14 cellular contexts compared by ENCODE assay signal in genomic region chr14:77682158-77682553, GRCh38. TPM values are rescaled to one million over a fixed set of nuclear protein-coding genes. Genes with fewer than 3 reads are reported as not detected.
DNase-seq lines count a peak whose midpoint lies in the region; ATAC-seq and TF ChIP-seq lines count a peak whose summit lies in the region.
"Had no signal": no experiment of that assay in that cellular context is flagged by ENCODE, and none has a peak within 500 bp of the region (broad histone marks: within the 10 kb centered on the region; RNA-seq: fewer than 3 reads in every experiment).

No MANE protein-coding gene starts in this region.

- H3K9ac ChIP-seq in mesenchymal stem cell (ENCODE audit: low read length), result no peak overlapping the region

- H3K4ac ChIP-seq in mesenchymal stem cell (ENCODE audit: low read depth in 1 of 2, low read length in 2 of 2), result no peak overlapping the region

- ATAC-seq in HG03439 (IDR thresholded peaks at IDR 0.05; ENCODE audit: unreplicated experiment) (no peak), GM19351 (IDR thresholded peaks at IDR 0.05; ENCODE audit: unreplicated experiment) (no peak)
- ATAC-seq: activated naive CD4-positive, alpha-beta T cell treated with anti-CD3 and anti-CD28 coated beads, Interleukin-2, amount 50 U/mL, for 72 hours had no signal

- H3K36me3 Mint-ChIP-seq in activated CD4-positive, alpha-beta T cell treated with anti-CD3 and anti-CD28 coated beads, Interleukin-2, amount 10 ng/mL, durations not matched to agents 7 days and 5 days (ENCODE audit: low read depth), result peaks cover 16% of the 10 kb centered on the region

- no CpG with 5 or more reads among the region's 1 CpG for WGBS in mesenchymal stem cell
- 41 to 60% methylated on average over 1 of the region's 1 CpG for WGBS in testis, 2 donors

- no peak overlapping the region for H3K4me3 Mint-ChIP-seq in activated CD4-positive, alpha-beta T cell treated with anti-CD3 and anti-CD28 coated beads, Interleukin-2, amount 10 ng/mL, durations not matched to agents 7 days and 5 days
- H3K4me3 Mint-ChIP-seq: endodermal cell had no signal

- no peaks in the 10 kb centered on the region for H3K9me3 Mint-ChIP-seq in activated CD4-positive, alpha-beta T cell treated with anti-CD3 and anti-CD28 coated beads, Interleukin-2, amount 10 ng/mL, durations not matched to agents 7 days and 5 days
- H3K9me3 Mint-ChIP-seq: activated naive CD4-positive, alpha-beta T cell treated with anti-CD3 and anti-CD28 coated beads, Interleukin-2, amount 50 U/mL, for 72 hours; endodermal cell had no signal

- H3K4me2 ChIP-seq in mesenchymal stem cell (ENCODE audit: low read length, poor library complexity, severe bottlenecking), result no peak overlapping the region

- no peak overlapping the region for H2AK5ac ChIP-seq in mesenchymal stem cell (ENCODE audit: low read length, severe bottlenecking)

- H3K36me3 ChIP-seq in ACC112 (ENCODE audit: insufficient read depth, low read length) (0 out of 2 replicates have a peak, but pooled peaks cover 2% of the 10 kb centered on the region), mesenchymal stem cell (ENCODE audit: control insufficient read depth in 1 of 2, insufficient read depth in 2 of 2, low read depth in 1 of 2, low read length in 2 of 2) (peaks cover 15 to 50% of the 10 kb centered on the region in 2 experiments), testis (ENCODE audit: low read depth, missing control alignments) (no peaks in the 10 kb centered on the region)

- H2BK12ac ChIP-seq in mesenchymal stem cell (ENCODE audit: low read length in 2 of 2), result no peak overlapping the region

- TF ChIP-seq POLR2A in testis (IDR thresholded peaks at IDR 0.05), result no peak

- H3K27ac ChIP-seq in ACC112 (ENCODE audit: low read depth, low read length) (peak overlapping the region; percentile 2; the same call in 1 of the 2 replicates), mesenchymal stem cell (ENCODE audit: low read length, poor library complexity, severe bottlenecking) (no peak overlapping the region), testis (no peak overlapping the region)

- H4K8ac ChIP-seq in mesenchymal stem cell (ENCODE audit: low read length), result no peak overlapping the region

- no peak overlapping the region for H2BK5ac ChIP-seq in mesenchymal stem cell (ENCODE audit: low read depth, low read length, poor library complexity, severe bottlenecking)

- no peaks in the 10 kb centered on the region for H3K27me3 ChIP-seq in ACC112 (ENCODE audit: insufficient read depth, low read length)
- no peaks in the 10 kb centered on the region for H3K27me3 ChIP-seq in mesenchymal stem cell (ENCODE audit: control insufficient read depth in 1 of 2, insufficient read depth in 1 of 2, low read length in 2 of 2)
- no peaks in the 10 kb centered on the region for H3K27me3 ChIP-seq in testis

- CTCF ChIA-PET in activated CD4-positive, alpha-beta T cell treated with anti-CD3 and anti-CD28 coated beads, Interleukin-2, amount 10 ng/mL, durations not matched to agents 7 days and 5 days (lab: Charles Lee), result no interaction called here

- H3K14ac ChIP-seq in mesenchymal stem cell (ENCODE audit: low read length in 2 of 2), result no peak overlapping the region

- H3K23ac ChIP-seq in mesenchymal stem cell (ENCODE audit: low read length in 2 of 2), result no peak overlapping the region

- TF ChIP-seq CTCF in LNCaP clone FGC (IDR thresholded peaks at IDR 0.05; ENCODE audit: control insufficient read depth, extremely low read depth, insufficient read depth), result no peak
- TF ChIP-seq CTCF in choroid plexus epithelial cell (conservative IDR thresholded peaks at IDR 0.05; ENCODE audit: low read depth, low read length), result no peak
- no peak for TF ChIP-seq CTCF in testis (IDR thresholded peaks at IDR 0.05)

- no peaks in the 10 kb centered on the region for H3K9me3 ChIP-seq in mesenchymal stem cell (ENCODE audit: control insufficient read depth, low read length)
- H3K9me3 ChIP-seq in testis, result no peaks in the 10 kb centered on the region

- peaks cover 4% of the 10 kb centered on the region for H3K79me2 ChIP-seq in ACC112 (ENCODE audit: control insufficient read depth, insufficient read depth, low read length, unreplicated experiment)

- H3K4me1 Mint-ChIP-seq in activated CD4-positive, alpha-beta T cell treated with anti-CD3 and anti-CD28 coated beads, Interleukin-2, amount 10 ng/mL, durations not matched to agents 7 days and 5 days, result peaks cover 2% of the 10 kb centered on the region
- H3K4me1 Mint-ChIP-seq: endodermal cell had no signal

- H2AFZ ChIP-seq in ACC112 (ENCODE audit: low read length, unreplicated experiment) (no peak overlapping the region), mesenchymal stem cell (ENCODE audit: low read depth, low read length) (no peak overlapping the region)

- H4K91ac ChIP-seq in mesenchymal stem cell (ENCODE audit: low read length), result no peak overlapping the region

- no peak overlapping the region for H3K4me3 ChIP-seq in ACC112 (ENCODE audit: low read depth, low read length)
- H3K4me3 ChIP-seq in LNCaP clone FGC (ENCODE audit: low read depth, low read length), result no peak overlapping the region
- no peak overlapping the region for H3K4me3 ChIP-seq in choroid plexus epithelial cell (ENCODE audit: low read depth, low read length)
- no peak overlapping the region for H3K4me3 ChIP-seq in mesenchymal stem cell (ENCODE audit: insufficient read depth in 1 of 2, low read depth in 1 of 2, low read length in 2 of 2)
- H3K4me3 ChIP-seq in testis, result no peak overlapping the region

- no peak overlapping the region for H2BK120ac ChIP-seq in mesenchymal stem cell (ENCODE audit: low read depth, low read length)

- H3K27me3 Mint-ChIP-seq in activated CD4-positive, alpha-beta T cell treated with anti-CD3 and anti-CD28 coated beads, Interleukin-2, amount 10 ng/mL, durations not matched to agents 7 days and 5 days, result no peaks in the 10 kb centered on the region

- no peak overlapping the region for H2BK15ac ChIP-seq in mesenchymal stem cell (ENCODE audit: low read depth, poor library complexity, severe bottlenecking)

- H3K18ac ChIP-seq in mesenchymal stem cell (ENCODE audit: low read depth in 1 of 2, low read length in 2 of 2), result no peak overlapping the region

- DNase-seq in LNCaP clone FGC (ENCODE audit: low read depth) (peak; percentile 19), choroid plexus epithelial cell (ENCODE audit: low read depth) (peak; percentile 64), mesenchymal stem cell (peak; percentile 62), testis (no peak)
- DNase-seq in activated CD4-positive, alpha-beta T cell treated with anti-CD3 and anti-CD28 coated beads, Interleukin-2, amount 10 ng/mL, durations not matched to agents 7 days and 5 days, result no peak
- DNase-seq: C1 segment of cervical spinal cord; endodermal cell; islet precursor cell; NCI-H524; stimulated activated CD4-positive, alpha-beta T cell treated with anti-CD3 and anti-CD28 coated beads, Interleukin-2, amount 100 ng/mL, for 48 hours had no signal

- peaks cover 2% of the 10 kb centered on the region for H3K79me1 ChIP-seq in mesenchymal stem cell (replicated peaks; ENCODE audit: low read length, poor library complexity, severe bottlenecking)

- H3K4me1 ChIP-seq in ACC112 (ENCODE audit: control insufficient read depth, insufficient read depth, low read length, unreplicated experiment) (peaks cover 14% of the 10 kb centered on the region), mesenchymal stem cell (ENCODE audit: control insufficient read depth, insufficient read depth, low read depth, low read length) (no peaks in the 10 kb centered on the region), testis (no peaks in the 10 kb centered on the region)

- H3K27ac Mint-ChIP-seq in activated CD4-positive, alpha-beta T cell treated with anti-CD3 and anti-CD28 coated beads, Interleukin-2, amount 10 ng/mL, durations not matched to agents 7 days and 5 days, result no peak overlapping the region
- H3K27ac Mint-ChIP-seq: activated naive CD4-positive, alpha-beta T cell treated with anti-CD3 and anti-CD28 coated beads, Interleukin-2, amount 50 U/mL, for 72 hours; endodermal cell had no signal

- POLR2A ChIA-PET in activated CD4-positive, alpha-beta T cell treated with anti-CD3 and anti-CD28 coated beads, Interleukin-2, amount 10 ng/mL, durations not matched to agents 7 days and 5 days (lab: Charles Lee), result no interaction called here

- intact Hi-C loops in testis (cut with DNase I; ENCODE audit: low total_unique reads), result no loop called here

RNA-seq across cellular contexts. Expression of gene ALKBH1, which starts 25.7 kb away (rescaled TPM):
- polyA plus RNA-seq in mesenchymal stem cell (2013, experiment 1 of 2), result 8.6 TPM
- 8.4 TPM for polyA plus RNA-seq in mesenchymal stem cell (2013, experiment 2 of 2)
- 10 to 100 TPM; 12.5 to 13.3 TPM for total RNA-seq in activated CD4-positive, alpha-beta T cell treated with anti-CD3 and anti-CD28 coated beads, Interleukin-2, amount 10 ng/mL, durations not matched to agents 7 days and 5 days
- total RNA-seq in testis, result 10 to 100 TPM; 18.4 to 19.2 TPM
- polyA plus RNA-seq in testis (ENCODE audit: insufficient read depth, low read depth, low replicate concordance), result 17.9 TPM

RNA-seq across cellular contexts. Expression of gene SLIRP, which starts 25.7 kb away (rescaled TPM):
- polyA plus RNA-seq in mesenchymal stem cell (2013, experiment 1 of 2), result 411 TPM
- polyA plus RNA-seq in mesenchymal stem cell (2013, experiment 2 of 2), result 403 TPM
- 10 to 100 TPM; 61.9 to 73.6 TPM for total RNA-seq in activated CD4-positive, alpha-beta T cell treated with anti-CD3 and anti-CD28 coated beads, Interleukin-2, amount 10 ng/mL, durations not matched to agents 7 days and 5 days
- total RNA-seq in testis, result 100 to 1,000 TPM; 101 to 133 TPM
- polyA plus RNA-seq in testis (ENCODE audit: insufficient read depth, low read depth, low replicate concordance), result 214 TPM

Comparison
In these comparisons a context has a peak if more than half of its experiments do, and no peak if none do; other contexts are left out.
1. DNase-seq: peak in LNCaP clone FGC (single experiment), choroid plexus epithelial cell (single experiment) and mesenchymal stem cell (single experiment); none in activated CD4-positive, alpha-beta T cell treated with anti-CD3 and anti-CD28 coated beads, Interleukin-2, amount 10 ng/mL, durations not matched to agents 7 days and 5 days (single experiment) and testis (single experiment).